ENCODE assay signal across 1 cellular context in the genomic region with DNA sequence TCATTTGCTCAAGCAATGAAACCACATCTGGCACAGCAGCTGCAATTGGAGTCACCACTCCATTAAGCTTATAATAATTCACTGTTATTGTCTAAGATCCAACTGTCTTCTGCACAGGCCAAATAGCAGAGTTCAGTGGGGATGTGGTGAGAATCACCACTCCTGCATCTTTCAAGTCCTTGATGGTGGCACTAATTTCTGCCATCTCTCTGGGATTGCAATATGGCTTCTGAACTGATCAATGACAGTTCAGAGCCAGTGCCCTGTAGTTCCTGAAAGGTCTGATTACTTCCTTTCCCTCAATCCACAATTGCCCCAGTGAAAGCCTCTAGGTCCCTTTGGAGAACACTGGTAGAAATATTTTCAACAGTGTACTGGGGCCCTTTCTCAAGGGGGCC.
TF ChIP-seq lines count a peak whose summit lies in the region.

No MANE protein-coding gene starts in this region.

TF ChIP-seq in HepG2, 621 proteins besides CTCF, POLR2A, EP300 and RAD21:
- 0 out of 2 replicates have a peak, but pooled peaks have one; percentile 16 for TF ChIP-seq ZNF737 (CRISPR knock-in tag; IDR thresholded peaks at IDR 0.05; ENCODE audit: borderline replicate concordance)
- TF ChIP-seq, protein P1, sequence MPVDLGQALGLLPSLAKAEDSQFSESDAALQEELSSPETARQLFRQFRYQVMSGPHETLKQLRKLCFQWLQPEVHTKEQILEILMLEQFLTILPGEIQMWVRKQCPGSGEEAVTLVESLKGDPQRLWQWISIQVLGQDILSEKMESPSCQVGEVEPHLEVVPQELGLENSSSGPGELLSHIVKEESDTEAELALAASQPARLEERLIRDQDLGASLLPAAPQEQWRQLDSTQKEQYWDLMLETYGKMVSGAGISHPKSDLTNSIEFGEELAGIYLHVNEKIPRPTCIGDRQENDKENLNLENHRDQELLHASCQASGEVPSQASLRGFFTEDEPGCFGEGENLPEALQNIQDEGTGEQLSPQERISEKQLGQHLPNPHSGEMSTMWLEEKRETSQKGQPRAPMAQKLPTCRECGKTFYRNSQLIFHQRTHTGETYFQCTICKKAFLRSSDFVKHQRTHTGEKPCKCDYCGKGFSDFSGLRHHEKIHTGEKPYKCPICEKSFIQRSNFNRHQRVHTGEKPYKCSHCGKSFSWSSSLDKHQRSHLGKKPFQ (CRISPR knock-in tag; IDR thresholded peaks at IDR 0.05; ENCODE audit: insufficient replicate concordance), result no peak
- TF ChIP-seq CBX1 (IDR thresholded peaks at IDR 0.05; ENCODE audit: low read depth), result no peak
- no peak for TF ChIP-seq XRCC5 (optimal IDR thresholded peaks at IDR 0.05; ENCODE audit: low read length)
- TF ChIP-seq ZMYM4 (CRISPR knock-in tag; IDR thresholded peaks at IDR 0.05), result no peak
- TF ChIP-seq ZBTB1 (CRISPR knock-in tag; IDR thresholded peaks at IDR 0.05; ENCODE audit: borderline replicate concordance), result no peak
- 0 out of 2 replicates have a peak, but pooled peaks have one; percentile 4 for TF ChIP-seq ZFX (CRISPR knock-in tag; IDR thresholded peaks at IDR 0.05; ENCODE audit: low read depth)
- no peak for TF ChIP-seq RFXANK (CRISPR knock-in tag; IDR thresholded peaks at IDR 0.05)
- no peak for TF ChIP-seq ZBTB42 (CRISPR knock-in tag; IDR thresholded peaks at IDR 0.05)
- TF ChIP-seq ZNF44 (CRISPR knock-in tag; IDR thresholded peaks at IDR 0.05), result no peak
- no peak for TF ChIP-seq ARNT2 (CRISPR knock-in tag; IDR thresholded peaks at IDR 0.05; ENCODE audit: low read depth)
- TF ChIP-seq THYN1 (CRISPR knock-in tag; IDR thresholded peaks at IDR 0.05; ENCODE audit: borderline replicate concordance, low read depth), result no peak
- no peak for TF ChIP-seq REXO4 (CRISPR knock-in tag; IDR thresholded peaks at IDR 0.05; ENCODE audit: borderline replicate concordance)
- TF ChIP-seq, protein P2, sequence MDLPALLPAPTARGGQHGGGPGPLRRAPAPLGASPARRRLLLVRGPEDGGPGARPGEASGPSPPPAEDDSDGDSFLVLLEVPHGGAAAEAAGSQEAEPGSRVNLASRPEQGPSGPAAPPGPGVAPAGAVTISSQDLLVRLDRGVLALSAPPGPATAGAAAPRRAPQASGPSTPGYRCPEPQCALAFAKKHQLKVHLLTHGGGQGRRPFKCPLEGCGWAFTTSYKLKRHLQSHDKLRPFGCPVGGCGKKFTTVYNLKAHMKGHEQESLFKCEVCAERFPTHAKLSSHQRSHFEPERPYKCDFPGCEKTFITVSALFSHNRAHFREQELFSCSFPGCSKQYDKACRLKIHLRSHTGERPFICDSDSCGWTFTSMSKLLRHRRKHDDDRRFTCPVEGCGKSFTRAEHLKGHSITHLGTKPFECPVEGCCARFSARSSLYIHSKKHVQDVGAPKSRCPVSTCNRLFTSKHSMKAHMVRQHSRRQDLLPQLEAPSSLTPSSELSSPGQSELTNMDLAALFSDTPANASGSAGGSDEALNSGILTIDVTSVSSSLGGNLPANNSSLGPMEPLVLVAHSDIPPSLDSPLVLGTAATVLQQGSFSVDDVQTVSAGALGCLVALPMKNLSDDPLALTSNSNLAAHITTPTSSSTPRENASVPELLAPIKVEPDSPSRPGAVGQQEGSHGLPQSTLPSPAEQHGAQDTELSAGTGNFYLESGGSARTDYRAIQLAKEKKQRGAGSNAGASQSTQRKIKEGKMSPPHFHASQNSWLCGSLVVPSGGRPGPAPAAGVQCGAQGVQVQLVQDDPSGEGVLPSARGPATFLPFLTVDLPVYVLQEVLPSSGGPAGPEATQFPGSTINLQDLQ (CRISPR knock-in tag; IDR thresholded peaks at IDR 0.05), result no peak
- TF ChIP-seq PRPF4 (IDR thresholded peaks at IDR 0.05; ENCODE audit: low read depth, low read length, poor library complexity, severe bottlenecking), result no peak
- TF ChIP-seq BCL6 (CRISPR knock-in tag; IDR thresholded peaks at IDR 0.05), result peak; percentile 7; the same call in 1 of the 2 replicates
- no peak for TF ChIP-seq MTF1 (CRISPR knock-in tag; IDR thresholded peaks at IDR 0.05)
- no peak for TF ChIP-seq HOXA7 (CRISPR knock-in tag; IDR thresholded peaks at IDR 0.05)
- TF ChIP-seq SAP130 (CRISPR knock-in tag; IDR thresholded peaks at IDR 0.05; ENCODE audit: low read depth), result no peak
- TF ChIP-seq MIXL1 (CRISPR knock-in tag; IDR thresholded peaks at IDR 0.05), result no peak
- TF ChIP-seq, protein P3, sequence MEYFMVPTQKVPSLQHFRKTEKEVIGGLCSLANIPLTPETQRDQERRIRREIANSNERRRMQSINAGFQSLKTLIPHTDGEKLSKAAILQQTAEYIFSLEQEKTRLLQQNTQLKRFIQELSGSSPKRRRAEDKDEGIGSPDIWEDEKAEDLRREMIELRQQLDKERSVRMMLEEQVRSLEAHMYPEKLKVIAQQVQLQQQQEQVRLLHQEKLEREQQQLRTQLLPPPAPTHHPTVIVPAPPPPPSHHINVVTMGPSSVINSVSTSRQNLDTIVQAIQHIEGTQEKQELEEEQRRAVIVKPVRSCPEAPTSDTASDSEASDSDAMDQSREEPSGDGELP (IDR thresholded peaks at IDR 0.05; ENCODE audit: borderline replicate concordance, low read depth), result no peak
- TF ChIP-seq, protein P4, sequence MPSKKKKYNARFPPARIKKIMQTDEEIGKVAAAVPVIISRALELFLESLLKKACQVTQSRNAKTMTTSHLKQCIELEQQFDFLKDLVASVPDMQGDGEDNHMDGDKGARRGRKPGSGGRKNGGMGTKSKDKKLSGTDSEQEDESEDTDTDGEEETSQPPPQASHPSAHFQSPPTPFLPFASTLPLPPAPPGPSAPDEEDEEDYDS (CRISPR knock-in tag; IDR thresholded peaks at IDR 0.05), result no peak
- no peak for TF ChIP-seq AGO1 (IDR thresholded peaks at IDR 0.05; ENCODE audit: low read depth, low read length, poor library complexity, severe bottlenecking)
- no peak for TF ChIP-seq ZNF619 (CRISPR knock-in tag; IDR thresholded peaks at IDR 0.05)
- TF ChIP-seq ETV6 (CRISPR knock-in tag; conservative IDR thresholded peaks at IDR 0.05), result no peak
- no peak for TF ChIP-seq ZSCAN22 (CRISPR knock-in tag; IDR thresholded peaks at IDR 0.05)
- TF ChIP-seq KAT2B (IDR thresholded peaks at IDR 0.05; ENCODE audit: borderline replicate concordance, low read depth, low read length), result no peak
- no peak for TF ChIP-seq SATB2 (CRISPR knock-in tag; IDR thresholded peaks at IDR 0.05)
- no peak for TF ChIP-seq GLI4 (CRISPR knock-in tag; IDR thresholded peaks at IDR 0.05; ENCODE audit: borderline replicate concordance)
- no peak for TF ChIP-seq ZNF883 (CRISPR knock-in tag; IDR thresholded peaks at IDR 0.05; ENCODE audit: not compliant biosample characterization)
- TF ChIP-seq, protein P5, sequence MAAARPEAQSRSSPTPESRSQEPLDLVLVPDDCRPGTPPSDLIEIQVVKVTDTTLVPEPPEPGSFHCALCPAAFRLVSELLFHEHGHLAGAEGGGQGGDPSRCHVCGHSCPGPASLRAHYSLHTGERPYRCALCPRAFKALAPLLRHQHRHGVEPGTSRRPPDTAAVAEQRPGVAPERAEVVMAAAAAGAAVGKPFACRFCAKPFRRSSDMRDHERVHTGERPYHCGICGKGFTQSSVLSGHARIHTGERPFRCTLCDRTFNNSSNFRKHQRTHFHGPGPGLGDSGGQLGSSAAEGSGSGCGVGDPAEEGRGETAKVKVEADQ (CRISPR knock-in tag; IDR thresholded peaks at IDR 0.05; ENCODE audit: borderline replicate concordance), result peak; percentile 38; the same call in 1 of the 2 replicates
- TF ChIP-seq, protein P6, sequence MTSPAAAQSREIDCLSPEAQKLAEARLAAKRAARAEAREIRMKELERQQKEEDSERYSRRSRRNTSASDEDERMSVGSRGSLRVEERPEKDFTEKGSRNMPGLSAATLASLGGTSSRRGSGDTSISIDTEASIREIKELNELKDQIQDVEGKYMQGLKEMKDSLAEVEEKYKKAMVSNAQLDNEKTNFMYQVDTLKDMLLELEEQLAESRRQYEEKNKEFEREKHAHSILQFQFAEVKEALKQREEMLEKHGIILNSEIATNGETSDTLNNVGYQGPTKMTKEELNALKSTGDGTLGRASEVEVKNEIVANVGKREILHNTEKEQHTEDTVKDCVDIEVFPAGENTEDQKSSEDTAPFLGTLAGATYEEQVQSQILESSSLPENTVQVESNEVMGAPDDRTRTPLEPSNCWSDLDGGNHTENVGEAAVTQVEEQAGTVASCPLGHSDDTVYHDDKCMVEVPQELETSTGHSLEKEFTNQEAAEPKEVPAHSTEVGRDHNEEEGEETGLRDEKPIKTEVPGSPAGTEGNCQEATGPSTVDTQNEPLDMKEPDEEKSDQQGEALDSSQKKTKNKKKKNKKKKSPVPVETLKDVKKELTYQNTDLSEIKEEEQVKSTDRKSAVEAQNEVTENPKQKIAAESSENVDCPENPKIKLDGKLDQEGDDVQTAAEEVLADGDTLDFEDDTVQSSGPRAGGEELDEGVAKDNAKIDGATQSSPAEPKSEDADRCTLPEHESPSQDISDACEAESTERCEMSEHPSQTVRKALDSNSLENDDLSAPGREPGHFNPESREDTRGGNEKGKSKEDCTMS (CRISPR knock-in tag; conservative IDR thresholded peaks at IDR 0.05), result no peak
- TF ChIP-seq MXD4 (CRISPR knock-in tag; IDR thresholded peaks at IDR 0.05), result no peak
- TF ChIP-seq RFXAP (CRISPR knock-in tag; IDR thresholded peaks at IDR 0.05; ENCODE audit: borderline replicate concordance), result no peak
- TF ChIP-seq, protein P7, sequence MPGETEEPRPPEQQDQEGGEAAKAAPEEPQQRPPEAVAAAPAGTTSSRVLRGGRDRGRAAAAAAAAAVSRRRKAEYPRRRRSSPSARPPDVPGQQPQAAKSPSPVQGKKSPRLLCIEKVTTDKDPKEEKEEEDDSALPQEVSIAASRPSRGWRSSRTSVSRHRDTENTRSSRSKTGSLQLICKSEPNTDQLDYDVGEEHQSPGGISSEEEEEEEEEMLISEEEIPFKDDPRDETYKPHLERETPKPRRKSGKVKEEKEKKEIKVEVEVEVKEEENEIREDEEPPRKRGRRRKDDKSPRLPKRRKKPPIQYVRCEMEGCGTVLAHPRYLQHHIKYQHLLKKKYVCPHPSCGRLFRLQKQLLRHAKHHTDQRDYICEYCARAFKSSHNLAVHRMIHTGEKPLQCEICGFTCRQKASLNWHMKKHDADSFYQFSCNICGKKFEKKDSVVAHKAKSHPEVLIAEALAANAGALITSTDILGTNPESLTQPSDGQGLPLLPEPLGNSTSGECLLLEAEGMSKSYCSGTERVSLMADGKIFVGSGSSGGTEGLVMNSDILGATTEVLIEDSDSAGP (CRISPR knock-in tag; IDR thresholded peaks at IDR 0.05; ENCODE audit: borderline replicate concordance), result no peak
- TF ChIP-seq, protein P8, sequence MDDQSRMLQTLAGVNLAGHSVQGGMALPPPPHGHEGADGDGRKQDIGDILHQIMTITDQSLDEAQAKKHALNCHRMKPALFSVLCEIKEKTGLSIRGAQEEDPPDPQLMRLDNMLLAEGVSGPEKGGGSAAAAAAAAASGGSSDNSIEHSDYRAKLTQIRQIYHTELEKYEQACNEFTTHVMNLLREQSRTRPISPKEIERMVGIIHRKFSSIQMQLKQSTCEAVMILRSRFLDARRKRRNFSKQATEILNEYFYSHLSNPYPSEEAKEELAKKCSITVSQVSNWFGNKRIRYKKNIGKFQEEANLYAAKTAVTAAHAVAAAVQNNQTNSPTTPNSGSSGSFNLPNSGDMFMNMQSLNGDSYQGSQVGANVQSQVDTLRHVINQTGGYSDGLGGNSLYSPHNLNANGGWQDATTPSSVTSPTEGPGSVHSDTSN (CRISPR knock-in tag; IDR thresholded peaks at IDR 0.05; ENCODE audit: borderline replicate concordance), result no peak
- no peak for TF ChIP-seq ETV5 (CRISPR knock-in tag; IDR thresholded peaks at IDR 0.05; ENCODE audit: borderline replicate concordance)
- TF ChIP-seq ESRRA (CRISPR knock-in tag; IDR thresholded peaks at IDR 0.05; ENCODE audit: low read depth), result no peak
- no peak for TF ChIP-seq HNRNPH1 (optimal IDR thresholded peaks at IDR 0.05; ENCODE audit: low read depth, low read length)
- TF ChIP-seq ZNF589 (CRISPR knock-in tag; conservative IDR thresholded peaks at IDR 0.05), result no peak
- TF ChIP-seq PPARG (CRISPR knock-in tag; conservative IDR thresholded peaks at IDR 0.05), result no peak
- TF ChIP-seq ZNF83 (CRISPR knock-in tag; IDR thresholded peaks at IDR 0.05; ENCODE audit: borderline replicate concordance), result no peak
- TF ChIP-seq SNAPC2 (CRISPR knock-in tag; IDR thresholded peaks at IDR 0.05), result no peak
- peak; percentile 26; the same call in 1 of the 2 replicates for TF ChIP-seq ZNF441 (CRISPR knock-in tag; IDR thresholded peaks at IDR 0.05; ENCODE audit: borderline replicate concordance)
- no peak for TF ChIP-seq CENPT (CRISPR knock-in tag; IDR thresholded peaks at IDR 0.05; ENCODE audit: low read depth)
- TF ChIP-seq ZSCAN25 (CRISPR knock-in tag; IDR thresholded peaks at IDR 0.05), result 0 out of 2 replicates have a peak, but pooled peaks have one; percentile 3
- TF ChIP-seq ZNF724P (CRISPR knock-in tag; IDR thresholded peaks at IDR 0.05; ENCODE audit: borderline replicate concordance), result no peak
- TF ChIP-seq TBP (CRISPR knock-in tag; IDR thresholded peaks at IDR 0.05), result no peak
- TF ChIP-seq ZNF224 (CRISPR knock-in tag; IDR thresholded peaks at IDR 0.05), result no peak
- TF ChIP-seq, protein P9, sequence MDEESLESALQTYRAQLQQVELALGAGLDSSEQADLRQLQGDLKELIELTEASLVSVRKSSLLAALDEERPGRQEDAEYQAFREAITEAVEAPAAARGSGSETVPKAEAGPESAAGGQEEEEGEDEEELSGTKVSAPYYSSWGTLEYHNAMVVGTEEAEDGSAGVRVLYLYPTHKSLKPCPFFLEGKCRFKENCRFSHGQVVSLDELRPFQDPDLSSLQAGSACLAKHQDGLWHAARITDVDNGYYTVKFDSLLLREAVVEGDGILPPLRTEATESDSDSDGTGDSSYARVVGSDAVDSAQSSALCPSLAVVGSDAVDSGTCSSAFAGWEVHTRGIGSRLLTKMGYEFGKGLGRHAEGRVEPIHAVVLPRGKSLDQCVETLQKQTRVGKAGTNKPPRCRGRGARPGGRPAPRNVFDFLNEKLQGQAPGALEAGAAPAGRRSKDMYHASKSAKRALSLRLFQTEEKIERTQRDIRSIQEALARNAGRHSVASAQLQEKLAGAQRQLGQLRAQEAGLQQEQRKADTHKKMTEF (CRISPR knock-in tag; IDR thresholded peaks at IDR 0.05), result no peak
- no peak for TF ChIP-seq NKX3-1 (CRISPR knock-in tag; IDR thresholded peaks at IDR 0.05)
- TF ChIP-seq ZNF850 (CRISPR knock-in tag; conservative IDR thresholded peaks at IDR 0.05), result 0 out of 2 replicates have a peak, but pooled peaks have one; percentile 36
- TF ChIP-seq ZBTB21 (CRISPR knock-in tag; IDR thresholded peaks at IDR 0.05), result no peak
TF ChIP-seq in HepG2: peak in this region for 7.
